Comparison of ENCODE assay signal across 8 cellular contexts in genomic region chr21:45555557-45556301, GRCh38. TPM values are rescaled to one million over a fixed set of nuclear protein-coding genes. Genes with fewer than 3 reads are reported as not detected.
DNase-seq lines count a peak whose midpoint lies in the region; ATAC-seq, FAIRE-seq and TF ChIP-seq lines count a peak whose summit lies in the region.

No MANE protein-coding gene starts in this region.

- peak; percentile 95 for DNase-seq in AG08395 (ENCODE audit: low spot score)
- DNase-seq in NCI-H1105 treated with DMSO at 0.1 percent for 48 hours (lab: John Stamatoyannopoulos, UW) = peak; percentile 52
- DNase-seq in chondrocyte (ENCODE audit: low spot score) = no peak
- no peak for DNase-seq in keratinocyte (ENCODE audit: low read depth, low spot score)
- DNase-seq in stimulated activated CD4-positive, alpha-beta T cell treated with anti-CD3 and anti-CD28 coated beads, Interleukin-1b, Interleukin-23, amount 100 ng/mL, for 48 hours = peak; percentile 65

- peak overlapping the region; percentile 69 for H3K4me3 Mint-ChIP-seq in chondrocyte (ENCODE audit: unreplicated experiment)

- peaks cover 25% of the 10 kb centered on the region for H3K27me3 ChIP-seq in keratinocyte (ENCODE audit: control insufficient read depth, extremely low read depth, insufficient read depth, low read length)

- dilution Hi-C loops in keratinocyte (cut with MboI; ENCODE audit: extremely low pct_ligation_motif_present, low sequenced_read_pairs) = no loop called here

- H3K9me1 ChIP-seq in keratinocyte (ENCODE audit: control insufficient read depth, extremely low read depth, insufficient read depth, low read length) = no peaks in the 10 kb centered on the region

- H3K27ac Mint-ChIP-seq in chondrocyte (ENCODE audit: unreplicated experiment) = peak overlapping the region; percentile 83

- H3K4me1 Mint-ChIP-seq in chondrocyte (ENCODE audit: low read depth) = peaks cover 13% of the 10 kb centered on the region

- no peaks in the 10 kb centered on the region for H3K4me1 ChIP-seq in keratinocyte (ENCODE audit: control insufficient read depth, extremely low read depth, insufficient read depth, low read length)

- no peaks in the 10 kb centered on the region for H3K9me3 Mint-ChIP-seq in chondrocyte (ENCODE audit: low read depth)

- no peak for FAIRE-seq in keratinocyte (lab: Jason Lieb, UNC)

- no peaks in the 10 kb centered on the region for H3K79me2 ChIP-seq in keratinocyte (ENCODE audit: control insufficient read depth, insufficient read depth, low read length)

- peaks cover 6% of the 10 kb centered on the region for H3K27me3 Mint-ChIP-seq in chondrocyte (ENCODE audit: low read depth)

- H3K4me3 ChIP-seq in WI38 (ENCODE audit: low read depth, low read length) = peak overlapping the region; percentile 49
- H3K4me3 ChIP-seq in keratinocyte (ENCODE audit: control insufficient read depth in 2 of 3, extremely low read depth in 1 of 3, insufficient read depth in 2 of 3, low read depth in 1 of 3, low read length in 3 of 3) = peak overlapping the region in 2 of 3 experiments; percentile 24 to 33

- peak; percentile 56 for ATAC-seq in GM19023 (IDR thresholded peaks at IDR 0.05; ENCODE audit: unreplicated experiment)
- ATAC-seq in HG03457 (IDR thresholded peaks at IDR 0.05; ENCODE audit: unreplicated experiment) = no peak

- no peaks in the 10 kb centered on the region for H3K36me3 ChIP-seq in keratinocyte (ENCODE audit: control insufficient read depth in 2 of 2, extremely low read depth in 1 of 2, insufficient read depth in 2 of 2, low read length in 2 of 2)

- H3K9ac ChIP-seq in keratinocyte (ENCODE audit: control insufficient read depth, extremely low read depth, insufficient read depth, low read length) = no peak overlapping the region

- H3K36me3 Mint-ChIP-seq in chondrocyte (ENCODE audit: low read depth) = no peaks in the 10 kb centered on the region

- peak overlapping the region; percentile 58 for H3K4me2 ChIP-seq in keratinocyte (ENCODE audit: control insufficient read depth, extremely low read depth, insufficient read depth, low read depth, low read length)

- H3K9me3 ChIP-seq in keratinocyte (ENCODE audit: control insufficient read depth, low read depth, low read length) = no peaks in the 10 kb centered on the region

- TF ChIP-seq CTCF in WI38 (IDR thresholded peaks at IDR 0.05; ENCODE audit: low read depth, low read length) = peak; percentile 59
- peak; percentile 87 for TF ChIP-seq CTCF in chondrocyte (IDR thresholded peaks at IDR 0.05)
- TF ChIP-seq CTCF in keratinocyte (optimal IDR thresholded peaks at IDR 0.05 in 1 of 3, IDR thresholded peaks at IDR 0.05 in 1 of 3, conservative IDR thresholded peaks at IDR 0.05 in 1 of 3; ENCODE audit: extremely low read depth in 1 of 3, insufficient read depth in 2 of 3, low read length in 3 of 3) = peak; percentile 44 to 73 (median 63)

- H4K20me1 ChIP-seq in keratinocyte (ENCODE audit: control insufficient read depth, extremely low read depth, insufficient read depth, low read length) = no peaks in the 10 kb centered on the region

- no peak overlapping the region for H2AFZ ChIP-seq in keratinocyte (ENCODE audit: control insufficient read depth, low read length)

- no peak overlapping the region for H3K27ac ChIP-seq in keratinocyte (ENCODE audit: control insufficient read depth, insufficient read depth, low read length)

RNA-seq across cellular contexts. Expression of gene SLC19A1, which starts 13.5 kb away (rescaled TPM):
- total RNA-seq in chondrocyte = 6.5 to 12.7 TPM (median 7.8 TPM) in 3 replicates
- polyA plus RNA-seq in keratinocyte = 3.8 to 4.5 TPM (median 3.9 TPM) in 3 replicates
- 0.42 TPM for polyA plus RNA-seq in keratinocyte (2011; ENCODE audit: low read depth)
- polyA plus RNA-seq in keratinocyte (2011; cell fraction: cytosol; rRNA removed) = 2.2 and 4.2 TPM in 2 replicates
- polyA plus RNA-seq in keratinocyte (2011; cell fraction: nucleus; rRNA removed) = 6.5 and 12.5 TPM in 2 replicates
- 2.9 and 12.5 TPM in 2 replicates for polyA plus RNA-seq in keratinocyte (2012; ENCODE audit: low replicate concordance)
- polyA minus RNA-seq in keratinocyte = 4.9 to 10.3 TPM (median 9.8 TPM) in 3 replicates
- polyA minus RNA-seq in keratinocyte (2011; cell fraction: cytosol; rRNA and poly(A)+ RNA removed) = 10.9 TPM
- polyA minus RNA-seq in keratinocyte (2011; cell fraction: nucleus; rRNA and poly(A)+ RNA removed) = 10.9 and 13.1 TPM in 2 replicates

Comparison
In these comparisons a context has a peak if more than half of its experiments do, and no peak if none do; other contexts are left out.
1. DNase-seq: peak in AG08395 (single experiment), NCI-H1105 treated with DMSO at 0.1 percent for 48 hours (single experiment) and stimulated activated CD4-positive, alpha-beta T cell treated with anti-CD3 and anti-CD28 coated beads, Interleukin-1b, Interleukin-23, amount 100 ng/mL, for 48 hours (single experiment); none in chondrocyte (single experiment) and keratinocyte (single experiment).
2. Peak in every context shown above with its lines, with median percentiles within 50 percentile points of each other: CTCF ChIP-seq.